Comparison of ENCODE assay signal across 1 cellular context in the genomic region with DNA sequence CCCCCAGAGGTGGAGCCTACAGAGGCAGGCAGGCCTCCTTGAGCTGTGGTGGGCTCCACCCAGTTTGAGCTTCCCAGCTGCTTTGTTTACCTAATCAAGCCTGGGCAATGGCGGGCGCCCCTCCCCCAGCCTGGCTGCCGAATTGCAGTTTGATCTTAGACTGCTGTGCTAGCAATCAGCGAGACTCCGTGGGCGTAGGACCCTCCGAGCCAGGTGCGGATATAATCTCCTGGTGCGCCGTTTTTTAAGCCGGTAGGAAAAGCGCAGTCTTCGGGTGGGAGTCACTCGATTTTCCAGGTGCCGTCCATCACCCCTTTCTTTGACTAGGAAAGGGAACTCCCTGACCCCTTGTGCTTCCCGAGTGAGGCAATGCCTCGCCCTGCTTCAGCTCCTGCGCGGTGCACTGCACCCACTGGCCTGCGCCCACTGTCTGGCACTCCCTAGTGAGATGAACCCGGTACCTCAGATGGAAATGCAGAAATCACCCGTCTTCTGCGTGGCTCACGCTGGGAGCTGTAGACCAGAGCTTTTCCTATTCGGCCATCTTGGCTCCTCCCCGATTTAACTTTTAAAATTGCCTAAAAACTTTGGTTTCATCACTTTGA.
TF ChIP-seq lines count a peak whose summit lies in the region.

No MANE protein-coding gene starts in this region.

TF ChIP-seq in HepG2, 621 proteins besides CTCF, POLR2A, EP300 and RAD21:
- TF ChIP-seq ZNF281 (CRISPR knock-in tag; IDR thresholded peaks at IDR 0.05; ENCODE audit: borderline replicate concordance) = 0 out of 2 replicates have a peak, but pooled peaks have one; percentile 5
- peak; percentile 71 for TF ChIP-seq HNRNPLL (IDR thresholded peaks at IDR 0.05; ENCODE audit: low read depth, low read length, poor library complexity, severe bottlenecking)
- 0 out of 2 replicates have a peak, but pooled peaks have one; percentile 9 for TF ChIP-seq ZNF687 (CRISPR knock-in tag; IDR thresholded peaks at IDR 0.05)
